ENCODE assay signal across 8 cellular contexts in the genomic region with DNA sequence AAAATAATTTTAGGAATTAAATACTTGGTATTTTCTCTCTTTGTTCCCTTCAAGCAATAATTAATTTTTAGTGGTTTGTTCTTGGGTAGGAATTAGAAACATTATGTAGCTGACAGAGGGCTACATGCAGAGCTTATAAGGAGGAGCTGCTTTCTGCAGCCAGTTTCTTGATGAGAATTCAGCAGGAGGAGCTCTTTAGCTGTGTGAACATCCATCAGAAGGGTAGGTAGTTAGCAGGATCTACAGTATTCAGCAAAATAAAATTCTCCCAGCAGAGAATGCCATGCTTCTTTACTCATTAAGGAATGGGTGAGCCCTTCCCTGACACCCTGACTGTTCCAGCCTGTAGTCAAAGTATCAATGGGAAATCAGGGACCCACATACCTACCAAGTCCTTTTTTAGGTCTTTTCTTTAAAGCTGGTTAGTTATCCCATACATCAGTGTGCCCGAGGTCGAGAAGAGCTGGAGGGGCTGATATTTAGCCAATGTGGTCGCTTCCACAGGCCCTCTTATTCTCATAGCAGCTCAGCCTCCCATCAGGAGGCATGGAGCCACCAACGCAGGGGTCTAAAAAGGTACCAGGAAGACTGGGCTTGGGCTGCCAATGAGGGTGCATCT. TPM values are rescaled to one million over a fixed set of nuclear protein-coding genes. Genes with fewer than 3 reads are reported as not detected.
DNase-seq lines count a peak whose midpoint lies in the region; ATAC-seq and TF ChIP-seq lines count a peak whose summit lies in the region.

No MANE protein-coding gene starts in this region.

- TF ChIP-seq CTCF in GM13977 (IDR thresholded peaks at IDR 0.05; ENCODE audit: extremely low read depth, insufficient read depth, missing control alignments) (peak; percentile 23), WERI-Rb-1 (IDR thresholded peaks at IDR 0.05; ENCODE audit: low read depth, low read length) (peak; percentile 36; the same call in 1 of the 2 replicates), endothelial cell (IDR thresholded peaks at IDR 0.05; ENCODE audit: unreplicated experiment) (no peak)

- no peaks in the 10 kb centered on the region for H3K36me3 Mint-ChIP-seq in endothelial cell (ENCODE audit: low read depth, unreplicated experiment)

- no peak overlapping the region for H3K4me3 Mint-ChIP-seq in endothelial cell (ENCODE audit: unreplicated experiment)

- H3K27me3 ChIP-seq in WERI-Rb-1 (ENCODE audit: insufficient read depth, low read depth, severe bottlenecking), result no peaks in the 10 kb centered on the region

- no peak overlapping the region for H3K27ac Mint-ChIP-seq in endothelial cell (ENCODE audit: unreplicated experiment)

- H3K4me3 ChIP-seq in WERI-Rb-1 (ENCODE audit: low read depth, low read length), result no peak overlapping the region

- ATAC-seq in HG02759 (IDR thresholded peaks at IDR 0.05; ENCODE audit: unreplicated experiment) (no peak), GM21515 (IDR thresholded peaks at IDR 0.05; ENCODE audit: unreplicated experiment) (no peak)

- no peaks in the 10 kb centered on the region for H3K36me3 ChIP-seq in WERI-Rb-1

- H3K9me3 ChIP-seq in WERI-Rb-1 (ENCODE audit: severe bottlenecking), result no peaks in the 10 kb centered on the region

- DNase-seq in A172 (ENCODE audit: low spot score) (peak; percentile 45), GM13977 (ENCODE audit: low spot score) (no peak), WERI-Rb-1 (no peak), hippocampal formation (lab: John Stamatoyannopoulos, UW) (peak; percentile 5 to 64), endothelial cell (ENCODE audit: low spot score) (no peak), activated gamma-delta T cell treated with Interleukin-2 at 50 U/mL for 16 hours (no peak)

- no peaks in the 10 kb centered on the region for H3K4me1 Mint-ChIP-seq in endothelial cell (ENCODE audit: unreplicated experiment)

- H3K27ac ChIP-seq in WERI-Rb-1, result no peak overlapping the region

- H3K27me3 Mint-ChIP-seq in endothelial cell (ENCODE audit: unreplicated experiment), result peaks cover 1% of the 10 kb centered on the region

- no peaks in the 10 kb centered on the region for H3K9me3 Mint-ChIP-seq in endothelial cell (ENCODE audit: unreplicated experiment)

- in situ Hi-C loops in GM13977 (cut with MboI; ENCODE audit: low pct_unique_long_range_greater_than_20kb, low sequenced_read_pairs, unreplicated experiment), result loop anchor here (25.0 kb wide), 3 partner anchors 363 to 963 kb away; partner anchors contain the start of gene TIPARP

RNA-seq across cellular contexts. Expression of gene KCNAB1, which starts 54.0 kb away (rescaled TPM):
- total RNA-seq in A172 (2014; rRNA removed; shearing (Covaris generic)), result 0.26 and 1.6 TPM in 2 replicates
- not detected for total RNA-seq in endothelial cell (ENCODE audit: unreplicated experiment)

Comparison
In these comparisons a context has a peak if more than half of its experiments do, and no peak if none do; other contexts are left out.
1. DNase-seq: peak in A172 (single experiment) and hippocampal formation (2 of 2); none in GM13977 (single experiment), WERI-Rb-1 (single experiment), endothelial cell (single experiment) and activated gamma-delta T cell treated with Interleukin-2 at 50 U/mL for 16 hours (single experiment).